13 cellular contexts compared by ENCODE assay signal in genomic region chr3:9806688-9807589, GRCh38. TPM values are rescaled to one million over a fixed set of nuclear protein-coding genes. Genes with fewer than 3 reads are reported as not detected.
DNase-seq lines count a peak whose midpoint lies in the region; ATAC-seq and TF ChIP-seq lines count a peak whose summit lies in the region.
"Had no signal": no experiment of that assay in that cellular context is flagged by ENCODE, and none has a peak within 500 bp of the region (broad histone marks: within the 10 kb centered on the region; RNA-seq: fewer than 3 reads in every experiment).

No MANE protein-coding gene starts in this region.

- no peaks in the 10 kb centered on the region for H3K9me3 ChIP-seq in A673 (ENCODE audit: low read depth, low read length, poor library complexity, severe bottlenecking)
- no peaks in the 10 kb centered on the region for H3K9me3 ChIP-seq in HUES48 (ENCODE audit: control insufficient read depth, insufficient read depth, low read length)
- H3K9me3 ChIP-seq in effector memory CD4-positive, alpha-beta T cell (ENCODE audit: control insufficient read depth, low read length) = no peaks in the 10 kb centered on the region
- H3K9me3 ChIP-seq in psoas muscle = no peaks in the 10 kb centered on the region
- H3K9me3 ChIP-seq: BE2C, prostate gland had no signal

- H3K27me3 ChIP-seq in A673 (replicated peaks; ENCODE audit: insufficient read depth, low read depth, low read length, poor library complexity) (no peaks in the 10 kb centered on the region), HUES48 (ENCODE audit: control insufficient read depth, insufficient read depth, low read length) (peaks cover 16% of the 10 kb centered on the region), psoas muscle (ENCODE audit: insufficient read depth in 3 of 3, low read length in 2 of 3) (no peaks in the 10 kb centered on the region)
- no peaks in the 10 kb centered on the region for H3K27me3 ChIP-seq in effector memory CD4-positive, alpha-beta T cell (replicated peaks; ENCODE audit: control insufficient read depth, insufficient read depth, low read length, poor library complexity, severe bottlenecking)
- H3K27me3 ChIP-seq: BE2C had no signal

- H3K36me3 ChIP-seq in A673 (ENCODE audit: insufficient read depth, low read length, poor library complexity, severe bottlenecking) (peaks cover 40% of the 10 kb centered on the region), HUES48 (ENCODE audit: control insufficient read depth, insufficient read depth, low read length) (peaks cover 51% of the 10 kb centered on the region), psoas muscle (ENCODE audit: insufficient read depth in 1 of 2, low read depth in 1 of 2) (peaks cover 13 to 56% of the 10 kb centered on the region in 2 donors)
- peaks cover 47% of the 10 kb centered on the region for H3K36me3 ChIP-seq in effector memory CD4-positive, alpha-beta T cell (ENCODE audit: control insufficient read depth, insufficient read depth, low read length)
- H3K36me3 ChIP-seq: prostate gland had no signal

- intact Hi-C loops in A673 (cut with micrococcal nuclease; ENCODE audit: unreplicated experiment) = loop anchor here (5.0 kb wide), 1 partner anchor 305 kb away; no protein-coding TSS in a partner anchor
- intact Hi-C loops in psoas muscle (cut with DNase I) = no loop called here

- no peak for DNase-seq in A673 (ENCODE audit: low spot score)
- no peak for DNase-seq in effector memory CD4-positive, alpha-beta T cell
- DNase-seq in psoas muscle = no peak
- no peak for DNase-seq in activated CD4-positive, alpha-beta T cell treated with anti-CD3 and anti-CD28 coated beads, Interleukin-2, amount 50 U/mL, for 48 hours
- DNase-seq in stimulated activated CD4-positive, alpha-beta T cell treated with anti-CD3 and anti-CD28 coated beads, Interleukin-2, amount 100 ng/mL, for 48 hours = no peak
- DNase-seq: BE2C; HCEC 1CT; midbrain; NCI-H1092; stimulated activated naive CD8-positive, alpha-beta T cell treated with anti-CD3 and anti-CD28 coated beads, Interleukin-15, amount 100 ng/mL, for 72 hours had no signal

- H3K4me1 ChIP-seq in A673 (ENCODE audit: insufficient read depth, low read length, poor library complexity, severe bottlenecking) (peaks cover 13% of the 10 kb centered on the region), HUES48 (ENCODE audit: control insufficient read depth, insufficient read depth, low read length) (peaks cover 12% of the 10 kb centered on the region; the same call in 1 of the 2 replicates), psoas muscle (peaks cover 29% of the 10 kb centered on the region)
- peaks cover 30% of the 10 kb centered on the region for H3K4me1 ChIP-seq in effector memory CD4-positive, alpha-beta T cell (ENCODE audit: control insufficient read depth, insufficient read depth, low read length, poor library complexity, severe bottlenecking)
- H3K4me1 ChIP-seq: BE2C, prostate gland had no signal

- ATAC-seq in psoas muscle = no peak
- ATAC-seq: activated naive CD4-positive, alpha-beta T cell treated with anti-CD3 and anti-CD28 coated beads, Interleukin-2, amount 50 U/mL, for 72 hours; stimulated activated naive CD8-positive, alpha-beta T cell treated with anti-CD3 and anti-CD28 coated beads, Interleukin-15, amount 100 ng/mL, for 72 hours had no signal

- H3K9ac ChIP-seq in HUES48 (ENCODE audit: low read depth, low read length) = no peak overlapping the region

- POLR2A ChIA-PET in A673 (lab: Charles Lee; ENCODE audit: low non-redundant PET) = interaction anchor here (0.5 kb wide), 1 partner anchor 139 kb away, joined by 4 read pairs; no protein-coding TSS in a partner anchor

- BruUV-seq in A673 (replicated peaks; lab: Mats Ljungman, UMichigan) = TSS peak; percentile 77

- CTCF ChIA-PET in A673 (lab: Charles Lee) = no interaction called here

- H3K4me3 ChIP-seq in A673 (ENCODE audit: low read depth, low read length, poor library complexity, severe bottlenecking) = no peak overlapping the region
- H3K4me3 ChIP-seq in HUES48 (ENCODE audit: low read depth, low read length) = no peak overlapping the region
- no peak overlapping the region for H3K4me3 ChIP-seq in effector memory CD4-positive, alpha-beta T cell (ENCODE audit: insufficient read depth, low read depth, low read length, poor library complexity, severe bottlenecking)
- H3K4me3 ChIP-seq in psoas muscle = no peak overlapping the region
- H3K4me3 ChIP-seq: prostate gland had no signal

- H3K27ac ChIP-seq in A673 (ENCODE audit: low read depth, low read length, poor library complexity, severe bottlenecking) = peak overlapping the region; percentile 21
- H3K27ac ChIP-seq in HUES48 (ENCODE audit: low read depth, low read length) = peak overlapping the region; percentile 18
- H3K27ac ChIP-seq in effector memory CD4-positive, alpha-beta T cell (ENCODE audit: insufficient read depth, low read length, poor library complexity, severe bottlenecking) = peak overlapping the region; percentile 15
- no peak overlapping the region for H3K27ac ChIP-seq in psoas muscle
- H3K27ac ChIP-seq: prostate gland had no signal

- 84 to 96% (median 92%) methylated on average over 7 of the region's 7 CpGs for WGBS in psoas muscle, 3 donors

- TF ChIP-seq CTCF in A673 (conservative IDR thresholded peaks at IDR 0.05; ENCODE audit: low read depth, low read length) = no peak
- TF ChIP-seq CTCF in psoas muscle (IDR thresholded peaks at IDR 0.05) = no peak

RNA-seq across cellular contexts. Expression of gene TTLL3, which starts 3.1 kb away (rescaled TPM):
- total RNA-seq in A673 (2021) (6.7 and 9.5 TPM in 2 replicates), psoas muscle (10 to 100 TPM in 1 of 4 donors, 1 to 10 TPM in 3; 6.4 to 19.0 (median 7.7) TPM)
- polyA plus RNA-seq in psoas muscle = 1 to 10 TPM; 2.9 to 5.0 (median 4.3) TPM

RNA-seq across cellular contexts. Expression of gene ARPC4, which starts 14.1 kb away (rescaled TPM):
- total RNA-seq in A673 (2021) = 128 and 152 TPM in 2 replicates
- total RNA-seq in psoas muscle = 100 to 1,000 TPM in 1 of 4 donors, 10 to 100 TPM in 3; 53.9 to 117 (median 84.9) TPM
- polyA plus RNA-seq in psoas muscle = 100 to 1,000 TPM in 2 of 3 donors, 10 to 100 TPM in 1; 76.9 to 155 (median 142) TPM

RNA-seq across cellular contexts. Expression of gene TADA3, which starts 14.7 kb away (rescaled TPM):
- total RNA-seq in A673 (2021) = 46.1 and 49.6 TPM in 2 replicates
- total RNA-seq in psoas muscle = 10 to 100 TPM; 42.6 to 45.2 (median 43.2) TPM
- 10 to 100 TPM; 42.2 to 75.7 (median 68.3) TPM for polyA plus RNA-seq in psoas muscle

RNA-seq across cellular contexts. Expression of gene RPUSD3, which starts 36.9 kb away (rescaled TPM):
- 46.9 and 67.2 TPM in 2 replicates for total RNA-seq in A673 (2021)
- 10 to 100 TPM; 39.7 to 49.4 (median 45.8) TPM for total RNA-seq in psoas muscle
- 10 to 100 TPM; 55.2 to 64.2 (median 59.9) TPM for polyA plus RNA-seq in psoas muscle

RNA-seq across cellular contexts. Expression of gene CAMK1, which starts 37.2 kb away (rescaled TPM):
- total RNA-seq in A673 (2021) (26.7 and 28.0 TPM in 2 replicates), psoas muscle (1 to 10 TPM; 4.5 to 7.2 (median 5.5) TPM)
- polyA plus RNA-seq in psoas muscle = 1 to 10 TPM; 3.9 to 5.7 (median 5.5) TPM
